Comparison of ENCODE assay signal across 9 cellular contexts in the genomic region with DNA sequence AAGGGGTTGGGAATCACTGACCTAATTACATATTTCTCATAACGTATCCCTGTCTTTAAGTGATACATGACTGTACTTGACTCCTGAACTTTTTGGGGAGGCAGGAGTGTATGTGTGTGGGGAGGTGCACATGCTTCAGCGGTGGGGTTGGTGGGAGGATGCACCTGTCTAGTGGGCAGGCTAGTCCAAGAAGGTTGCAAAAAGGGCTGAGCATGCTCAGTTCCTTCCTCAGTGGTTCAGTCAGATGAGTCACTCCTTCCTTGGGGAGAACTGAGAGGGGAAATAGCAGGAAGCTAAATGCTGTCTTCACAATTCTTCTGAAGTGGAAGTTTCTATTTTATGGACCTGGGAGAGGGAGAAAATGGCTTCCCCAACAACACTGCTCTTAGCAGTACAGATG. TPM values are rescaled to one million over a fixed set of nuclear protein-coding genes. Genes with fewer than 3 reads are reported as not detected.
A peak's percentile ranks its signal among the peaks of the same experiment; 100 is the strongest.
DNase-seq lines count a peak whose midpoint lies in the region; ATAC-seq and TF ChIP-seq lines count a peak whose summit lies in the region.
"Had no signal": no experiment of that assay in that cellular context is flagged by ENCODE, and none has a peak within 500 bp of the region (broad histone marks: within the 10 kb centered on the region; RNA-seq: fewer than 3 reads in every experiment).

No MANE protein-coding gene starts in this region.

- TF ChIP-seq CTCF in natural killer cell (IDR thresholded peaks at IDR 0.05) (no peak), fibroblast of the aortic adventitia (IDR thresholded peaks at IDR 0.05; ENCODE audit: insufficient read depth, low read length) (no peak), Caco-2 (IDR thresholded peaks at IDR 0.05; ENCODE audit: insufficient read depth in 1 of 2, low read depth in 1 of 2, low read length in 1 of 2, severe bottlenecking in 1 of 2, unreplicated experiment in 1 of 2) (no peak), right lobe of liver (IDR thresholded peaks at IDR 0.05) (no peak)

- ATAC-seq in natural killer cell treated with Interleukin-12 subunit alpha and Interleukin-12 subunit beta and Interleukin-15 and Interleukin-18, amount 100 ng/mL, for 72 hours: peak in 1 of 2 donors; percentile 27
- ATAC-seq in natural killer cell: no peak
- no peak for ATAC-seq in GM18520 (IDR thresholded peaks at IDR 0.05; ENCODE audit: unreplicated experiment)
- no peak for ATAC-seq in right lobe of liver

- H3K4me3 Mint-ChIP-seq in natural killer cell treated with Interleukin-12 subunit alpha and Interleukin-12 subunit beta and Interleukin-15 and Interleukin-18, amount 100 ng/mL, for 72 hours: peak overlapping the region; percentile 78
- H3K4me3 Mint-ChIP-seq in natural killer cell (no peak overlapping the region), Caco-2 (ENCODE audit: unreplicated experiment) (no peak overlapping the region)
- H3K4me3 Mint-ChIP-seq: brain had no signal

- H3K27ac ChIP-seq in SJCRH30 (no peak overlapping the region), right lobe of liver (no peak overlapping the region)

- H3K9me3 Mint-ChIP-seq in natural killer cell treated with Interleukin-12 subunit alpha and Interleukin-12 subunit beta and Interleukin-15 and Interleukin-18, amount 100 ng/mL, for 72 hours: no peaks in the 10 kb centered on the region
- H3K9me3 Mint-ChIP-seq in natural killer cell (no peaks in the 10 kb centered on the region), Caco-2 (ENCODE audit: unreplicated experiment) (no peaks in the 10 kb centered on the region)

- no peak for DNase-seq in natural killer cell treated with Interleukin-12 subunit alpha and Interleukin-12 subunit beta and Interleukin-15 and Interleukin-18, amount 100 ng/mL, for 72 hours (ENCODE audit: low spot score)
- DNase-seq in natural killer cell (no peak), SJCRH30 (peak; percentile 10 to 18), fibroblast of the aortic adventitia (ENCODE audit: low read depth) (peak; percentile 44), Caco-2 (no peak), right lobe of liver (no peak), COR-L47 (lab: John Stamatoyannopoulos, UW) (no peak)

- no peaks in the 10 kb centered on the region for H3K36me3 ChIP-seq in SJCRH30
- H3K36me3 ChIP-seq in Caco-2 (ENCODE audit: control insufficient read depth, insufficient read depth, low read length): no peaks in the 10 kb centered on the region
- no peaks in the 10 kb centered on the region for H3K36me3 ChIP-seq in right lobe of liver

- TF ChIP-seq POLR2A in right lobe of liver (IDR thresholded peaks at IDR 0.05): no peak

- CTCF ChIA-PET in Caco-2 (lab: Charles Lee): no interaction called here

- no peaks in the 10 kb centered on the region for H3K27me3 Mint-ChIP-seq in natural killer cell treated with Interleukin-12 subunit alpha and Interleukin-12 subunit beta and Interleukin-15 and Interleukin-18, amount 100 ng/mL, for 72 hours
- H3K27me3 Mint-ChIP-seq in natural killer cell (ENCODE audit: low read depth in 2 of 2) (no peaks in the 10 kb centered on the region), Caco-2 (ENCODE audit: insufficient read depth, unreplicated experiment) (no peaks in the 10 kb centered on the region)
- H3K27me3 Mint-ChIP-seq: brain had no signal

- H3K9me3 ChIP-seq in SJCRH30 (replicated peaks) (no peaks in the 10 kb centered on the region), Caco-2 (no peaks in the 10 kb centered on the region), right lobe of liver (no peaks in the 10 kb centered on the region)

- peaks cover 53 to 68% of the 10 kb centered on the region in 2 donors for H3K4me1 Mint-ChIP-seq in natural killer cell treated with Interleukin-12 subunit alpha and Interleukin-12 subunit beta and Interleukin-15 and Interleukin-18, amount 100 ng/mL, for 72 hours (ENCODE audit: low read depth in 2 of 2)
- H3K4me1 Mint-ChIP-seq in natural killer cell (peaks cover 5 to 20% of the 10 kb centered on the region in 2 donors), Caco-2 (ENCODE audit: low read depth, unreplicated experiment) (peaks cover 17% of the 10 kb centered on the region)

- intact Hi-C loops in natural killer cell (cut with micrococcal nuclease) (no loop called here), Caco-2 (cut with micrococcal nuclease; ENCODE audit: unreplicated experiment) (no loop called here), right lobe of liver (cut with DNase I) (no loop called here)

- peak overlapping the region; percentile 89 to 90 for H3K27ac Mint-ChIP-seq in natural killer cell treated with Interleukin-12 subunit alpha and Interleukin-12 subunit beta and Interleukin-15 and Interleukin-18, amount 100 ng/mL, for 72 hours
- H3K27ac Mint-ChIP-seq in natural killer cell: no peak overlapping the region
- H3K27ac Mint-ChIP-seq in Caco-2 (ENCODE audit: unreplicated experiment): no peak overlapping the region

- no peaks in the 10 kb centered on the region for H3K4me1 ChIP-seq in SJCRH30
- H3K4me1 ChIP-seq in Caco-2: peaks cover 7% of the 10 kb centered on the region
- H3K4me1 ChIP-seq in right lobe of liver: peaks cover 0 to 14% (median 4%) of the 10 kb centered on the region in 4 donors

- H3K36me3 Mint-ChIP-seq in natural killer cell treated with Interleukin-12 subunit alpha and Interleukin-12 subunit beta and Interleukin-15 and Interleukin-18, amount 100 ng/mL, for 72 hours: no peaks in the 10 kb centered on the region
- H3K36me3 Mint-ChIP-seq in natural killer cell (no peaks in the 10 kb centered on the region), Caco-2 (ENCODE audit: insufficient read depth, unreplicated experiment) (no peaks in the 10 kb centered on the region)

- POLR2A ChIA-PET in Caco-2 (lab: Charles Lee): no interaction called here

- no peak overlapping the region for H3K4me3 ChIP-seq in SJCRH30
- no peak overlapping the region for H3K4me3 ChIP-seq in fibroblast of the aortic adventitia (ENCODE audit: low read depth, low read length)
- no peak overlapping the region for H3K4me3 ChIP-seq in Caco-2 (ENCODE audit: low read depth, low read length)
- H3K4me3 ChIP-seq in right lobe of liver: no peak overlapping the region

- no peaks in the 10 kb centered on the region for H3K27me3 ChIP-seq in SJCRH30
- no peaks in the 10 kb centered on the region for H3K27me3 ChIP-seq in Caco-2 (replicated peaks; ENCODE audit: control insufficient read depth, insufficient read depth, low read length)
- no peaks in the 10 kb centered on the region for H3K27me3 ChIP-seq in right lobe of liver

- 44% methylated on average over 1 of the region's 2 CpGs for WGBS in right lobe of liver (ENCODE audit: insufficient coverage, low coverage, low lambda C conversion rate, missing lambda C conversion rate)

- BruUV-seq in Caco-2 (replicated peaks; lab: Mats Ljungman, UMichigan): no TSS peak

RNA-seq across cellular contexts. Expression of a gene that starts 24.6 kb away (rescaled TPM):
- total RNA-seq in natural killer cell treated with Interleukin-12 subunit alpha and Interleukin-12 subunit beta and Interleukin-15 and Interleukin-18, amount 100 ng/mL, for 72 hours: 10 to 100 TPM; 13.7 to 16.1 TPM
- total RNA-seq in natural killer cell (10 to 100 TPM; 13.1 to 14.5 (median 14.1) TPM), fibroblast of the aortic adventitia (ENCODE audit: low replicate concordance) (12.2 and 17.1 TPM in 2 replicates), Caco-2 (2022) (15.9 and 17.9 TPM in 2 replicates), right lobe of liver (1 to 10 TPM; 4.2 to 5.4 (median 5.0) TPM)
- total RNA-seq in SJCRH30 (2014; rRNA removed; shearing (Covaris generic)): 9.8 and 11.4 TPM in 2 replicates

Comparison
In these comparisons a context has a peak if more than half of its experiments do, and no peak if none do; other contexts are left out.
1. H3K27ac Mint-ChIP-seq: peak in natural killer cell treated with Interleukin-12 subunit alpha and Interleukin-12 subunit beta and Interleukin-15 and Interleukin-18, amount 100 ng/mL, for 72 hours (2 of 2); none in natural killer cell (0 of 2) and Caco-2 (single experiment).
2. DNase-seq: peak in SJCRH30 (2 of 2) and fibroblast of the aortic adventitia (single experiment); none in natural killer cell treated with Interleukin-12 subunit alpha and Interleukin-12 subunit beta and Interleukin-15 and Interleukin-18, amount 100 ng/mL, for 72 hours (single experiment), natural killer cell (single experiment), Caco-2 (0 of 2), right lobe of liver (0 of 3) and COR-L47 (single experiment).